Comparison of ENCODE assay signal across 11 cellular contexts in the genomic region with DNA sequence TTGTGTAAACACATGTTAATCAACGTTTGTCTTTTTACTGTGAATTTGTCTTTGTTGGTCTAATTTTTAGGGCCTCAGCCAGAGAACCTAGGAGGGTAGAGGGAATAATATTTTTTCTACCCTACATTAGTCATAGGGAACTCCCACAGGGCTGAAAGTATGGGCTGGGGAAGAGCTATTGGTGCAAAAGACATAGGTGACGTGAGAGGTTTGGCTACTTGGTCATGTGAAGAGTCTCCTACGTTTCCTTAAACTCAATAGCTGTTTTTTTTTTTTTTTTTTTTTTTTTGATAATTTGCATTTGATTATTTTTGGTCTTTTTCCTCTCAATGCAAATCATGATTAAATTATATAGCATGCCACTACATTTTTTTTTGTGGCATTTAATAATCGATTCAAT.
DNase-seq lines count a peak whose midpoint lies in the region; ATAC-seq and TF ChIP-seq lines count a peak whose summit lies in the region.
"Had no signal": no experiment of that assay in that cellular context is flagged by ENCODE, and none has a peak within 500 bp of the region (broad histone marks: within the 10 kb centered on the region; RNA-seq: fewer than 3 reads in every experiment).

No MANE protein-coding gene starts in this region.

- DNase-seq in GM10248 (ENCODE audit: extremely low spot score) (peak; percentile 37), GM20000 (ENCODE audit: low spot score) (peak; percentile 41), RPMI8226 (no peak), NCI-H2171 (lab: John Stamatoyannopoulos, UW) (no peak), NCI-H2081 (lab: John Stamatoyannopoulos, UW) (no peak)
- no peak for DNase-seq in central memory CD4-positive, alpha-beta T cell
- DNase-seq: NCI-H1092 treated with DMSO at 0.1 percent for 48 hours, posterior cingulate gyrus had no signal

- no peak for TF ChIP-seq CTCF in GM10248 (IDR thresholded peaks at IDR 0.05; ENCODE audit: control extremely low read depth, extremely low read depth, low read depth, missing control alignments)
- no peak for TF ChIP-seq CTCF in GM20000 (IDR thresholded peaks at IDR 0.05; ENCODE audit: extremely low read depth, missing control alignments)
- TF ChIP-seq CTCF in VCaP (conservative IDR thresholded peaks at IDR 0.05), result no peak

- peak; percentile 58 for ATAC-seq in HG03066 (IDR thresholded peaks at IDR 0.05; ENCODE audit: low read depth, unreplicated experiment)

- peak overlapping the region; percentile 75 for H3K27ac ChIP-seq in VCaP
- H3K27ac ChIP-seq: SJSA1 had no signal

- CTCF ChIA-PET in GM10248 (lab: Yijun Ruan, JAX), result interaction anchor here (0.7 to 5.7 kb wide), 14 partner anchors 9 to 253 kb away, joined by 3 to 53 read pairs (median 3); no protein-coding TSS in a partner anchor

- POLR2A ChIA-PET in GM10248 (lab: Yijun Ruan, JAX), result interaction anchor here (0.6 kb wide), 1 partner anchor 69 kb away, joined by 3 read pairs; no protein-coding TSS in a partner anchor

Comparison
In these comparisons a context has a peak if more than half of its experiments do, and no peak if none do; other contexts are left out.
1. DNase-seq: peak in GM10248 (single experiment) and GM20000 (single experiment); none in RPMI8226 (single experiment), central memory CD4-positive, alpha-beta T cell (single experiment), NCI-H2171 (single experiment) and NCI-H2081 (0 of 2).